Comparison of ENCODE assay signal across 8 cellular contexts in the genomic region with DNA sequence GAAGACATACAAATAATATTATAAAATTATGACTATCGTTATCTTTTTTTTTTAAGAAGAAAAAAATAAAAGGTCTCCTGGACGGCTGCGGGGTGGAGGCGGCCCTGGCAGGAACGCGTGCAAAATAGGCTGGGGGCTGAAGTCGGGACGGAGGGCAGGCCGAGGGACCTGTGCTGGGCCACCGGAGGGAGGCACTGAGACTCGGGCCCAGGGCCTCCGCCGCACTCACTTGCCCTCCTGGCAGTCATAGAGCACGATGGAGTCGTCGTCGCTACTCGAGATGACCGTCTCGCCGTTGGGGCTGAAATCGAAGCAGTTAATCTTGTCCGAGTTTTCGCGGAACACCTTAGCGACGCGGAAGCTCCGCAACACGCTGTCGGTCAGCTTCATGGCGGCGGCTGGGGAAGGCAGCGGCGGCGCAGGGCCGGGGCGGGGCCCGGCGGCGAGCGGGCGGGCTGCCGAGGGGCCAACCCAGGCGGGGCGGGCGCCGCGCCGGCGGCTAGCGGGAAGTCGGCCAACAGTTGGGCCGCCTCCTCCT. TPM values are rescaled to one million over a fixed set of nuclear protein-coding genes. Genes with fewer than 3 reads are reported as not detected.
DNase-seq lines count a peak whose midpoint lies in the region; ATAC-seq, FAIRE-seq and TF ChIP-seq lines count a peak whose summit lies in the region.

No MANE protein-coding gene starts in this region.

- H3K27me3 ChIP-seq in BJ (ENCODE audit: control insufficient read depth, insufficient read depth, low read length) (no peaks in the 10 kb centered on the region), K562 (ENCODE audit: control insufficient read depth in 2 of 2, insufficient read depth in 2 of 2, low read length in 2 of 2) (no peaks in the 10 kb centered on the region)

- peak overlapping the region; percentile 93 to 98 (median 97) for H3K4me3 Mint-ChIP-seq in immature natural killer cell

- TF ChIP-seq EP300 in K562 (IDR thresholded peaks at IDR 0.05; ENCODE audit: low read length) = no peak

- CTCF ChIA-PET in BJ (lab: Yijun Ruan, JAX) (interaction anchor here (0.6 to 1.7 kb wide), 10 partner anchors 9 to 81 kb away, joined by 3 to 6 read pairs (median 4); partner anchors contain the start of genes GLYCTK and TLR9), K562 (lab: Yijun Ruan, JAX; ENCODE audit: low intra/inter-chr PET ratio) (interaction anchor here (0.5 to 1.0 kb wide), 5 partner anchors 45 to 275 kb away, joined by 3 to 8 read pairs (median 3); no protein-coding TSS in a partner anchor)

- no TSS peak for BruUV-seq in K562 (replicated peaks; lab: Mats Ljungman, UMichigan)

- H3K9me3 ChIP-seq in K562 (replicated peaks; ENCODE audit: control insufficient read depth, insufficient read depth, low read depth, low read length) = no peaks in the 10 kb centered on the region

- 1% methylated on average over 19 of the region's 54 CpGs for WGBS in K562 (ENCODE audit: insufficient coverage, low coverage, missing lambda C conversion rate)

- in situ Hi-C loops in GM18951 (cut with MboI; ENCODE audit: low sequenced_read_pairs, unreplicated experiment) (no loop called here), K562 (cut with MboI) (no loop called here)

- H3K27ac ChIP-seq in K562 (ENCODE audit: extremely low read depth, low read depth, low read length) = peak overlapping the region; percentile 95

- peak overlapping the region; percentile 68 for H3K4me3 ChIP-seq in BJ (ENCODE audit: low read depth, low read length)
- peak overlapping the region; percentile 73 for H3K4me3 ChIP-seq in K562

- peak; percentile 15 for FAIRE-seq in K562 (lab: Jason Lieb, UNC)

- H3K9ac ChIP-seq in K562 (ENCODE audit: insufficient read depth in 1 of 2, low read depth in 2 of 2, low read length in 2 of 2) = peak overlapping the region; percentile 95

- intact Hi-C loops in K562 (cut with micrococcal nuclease) = loop anchor here (1.0 kb wide), 1 partner anchor 38 kb away; no protein-coding TSS in a partner anchor

- H4K20me1 ChIP-seq in K562 (replicated peaks; ENCODE audit: control insufficient read depth, insufficient read depth, low read length) = peaks cover 13% of the 10 kb centered on the region; the same call in 1 of the 2 replicates

- peaks cover 0 to 9% (median 5%) of the 10 kb centered on the region in 3 donors for H3K36me3 Mint-ChIP-seq in immature natural killer cell

- TF ChIP-seq RAD21 in K562 (CRISPR knock-in tag; conservative IDR thresholded peaks at IDR 0.05 in 1 of 2, IDR thresholded peaks at IDR 0.05 in 1 of 2) = no peak

- H3K4me1 ChIP-seq in K562 (replicated peaks in 1 of 2; ENCODE audit: control insufficient read depth in 2 of 2, insufficient read depth in 2 of 2, low read length in 2 of 2) = peaks cover 9 to 13% of the 10 kb centered on the region in 2 experiments; a peak in 4 of 5 replicates

- peak overlapping the region; percentile 80 for H3K4me2 ChIP-seq in K562 (ENCODE audit: insufficient read depth, low read length)

- H3K27ac Mint-ChIP-seq in immature natural killer cell = peak overlapping the region; percentile 97 to 99 (median 99)

- DNase-seq in BJ (ENCODE audit: low read depth) (no peak), RPMI8226 (peak; percentile 69), K562 (ENCODE audit: extremely low read depth in 1 of 4, low spot score in 3 of 4) (peak in 3 of 4 experiments; percentile 49 to 66 (median 65)), immature natural killer cell (no peak), NCI-H128 (lab: John Stamatoyannopoulos, UW; ENCODE audit: unreplicated experiment) (no peak)
- DNase-seq in stimulated activated CD4-positive, alpha-beta T cell treated with anti-CD3 and anti-CD28 coated beads, Interleukin-1b, Interleukin-23, amount 100 ng/mL, for 4 hours (ENCODE audit: low read depth in 2 of 2) = peak; percentile 38 to 64

- TF ChIP-seq CTCF in BJ (IDR thresholded peaks at IDR 0.05; ENCODE audit: insufficient read depth, low read depth, low read length) (peak; percentile 55), K562 (IDR thresholded peaks at IDR 0.05 in 2 of 3, conservative IDR thresholded peaks at IDR 0.05 in 1 of 3; ENCODE audit: insufficient read depth in 2 of 3, low read depth in 1 of 3, low read length in 3 of 3) (peak in 2 of 3 experiments; percentile 17 to 24; a peak in 1 of 6 replicates)

- POLR2A ChIA-PET in BJ (lab: Charles Lee) = interaction anchor here (0.6 to 2.0 kb wide), 5 partner anchors 10 to 332 kb away, joined by 3 to 19 read pairs (median 3); partner anchors contain the start of genes GLYCTK and TWF2
- POLR2A ChIA-PET in K562 (lab: Yijun Ruan, JAX) = interaction anchor here (0.6 to 3.4 kb wide), 16 partner anchors 10 to 353 kb away, joined by 3 to 29 read pairs (median 4); partner anchors contain the start of genes GLYCTK and TLR9

- TF ChIP-seq POLR2A in GM18951 (IDR thresholded peaks at IDR 0.05; ENCODE audit: extremely low read depth, insufficient read depth, insufficient read length) = peak; percentile 0
- TF ChIP-seq POLR2A in K562 (conservative IDR thresholded peaks at IDR 0.05) = no peak; the same call in none of the 2 replicates

- no peaks in the 10 kb centered on the region for H3K9me3 Mint-ChIP-seq in immature natural killer cell

- peak overlapping the region; percentile 74; the same call in 1 of the 2 replicates for H2AFZ ChIP-seq in K562 (ENCODE audit: low read depth, low read length)

- H3K79me2 ChIP-seq in K562 (ENCODE audit: control insufficient read depth, insufficient read depth, low read length) = peaks cover 68% of the 10 kb centered on the region

- H3K27me3 Mint-ChIP-seq in immature natural killer cell (ENCODE audit: low read depth in 3 of 3) = peaks cover 7 to 31% (median 18%) of the 10 kb centered on the region in 3 donors

- no peaks in the 10 kb centered on the region for H3K9me1 ChIP-seq in K562 (ENCODE audit: control insufficient read depth, insufficient read depth, low read length)

- H3K36me3 ChIP-seq in BJ (ENCODE audit: control insufficient read depth, insufficient read depth, low read length) (peaks cover 1% of the 10 kb centered on the region; the same call in 1 of the 2 replicates), K562 (ENCODE audit: control insufficient read depth, insufficient read depth, low read length) (peaks cover 30% of the 10 kb centered on the region)

- ATAC-seq in HG03108 (IDR thresholded peaks at IDR 0.05; ENCODE audit: unreplicated experiment) (peak; percentile 46), K562 (peak; percentile 79)

- H3K4me1 Mint-ChIP-seq in immature natural killer cell = peaks cover 82 to 90% of the 10 kb centered on the region in 2 donors

RNA-seq across cellular contexts. Expression of gene WDR82, which starts 0.4 kb away (rescaled TPM):
- polyA plus RNA-seq in BJ (2011; rRNA removed) = 42.3 and 62.8 TPM in 2 replicates
- polyA minus RNA-seq in BJ (2011; rRNA and poly(A)+ RNA removed) = 40.4 and 42.9 TPM in 2 replicates
- total RNA-seq in K562 (2011; cell fraction: chromatin; rRNA removed; ENCODE audit: low replicate concordance) = 32.1 and 34.4 TPM in 2 replicates
- 18.3 and 21.8 TPM in 2 replicates for total RNA-seq in K562 (2011; cell fraction: nucleolus; rRNA removed)
- 32.9 and 48.2 TPM in 2 replicates for total RNA-seq in K562 (2011; cell fraction: nucleoplasm; rRNA removed)
- total RNA-seq in K562 (2014; rRNA removed) = 22.0 and 29.6 TPM in 2 replicates
- total RNA-seq in K562 (2014; rRNA removed; fragmentation: Illumina TruSeq; extraction: Trizol) = 37.1 and 41.0 TPM in 2 replicates
- total RNA-seq in K562 (2015; rRNA removed; fragmentation: Illumina TruSeq; extraction: Trizol) = 36.1 and 39.0 TPM in 2 replicates
- total RNA-seq in K562 (2021) = 44.4 and 45.9 TPM in 2 replicates
- 38.0 and 62.9 TPM in 2 replicates for polyA plus RNA-seq in K562 (2011; rRNA removed)
- 25.3 and 36.3 TPM in 2 replicates for polyA plus RNA-seq in K562 (2011; cell fraction: cytosol; rRNA removed)
- polyA plus RNA-seq in K562 (2011; cell fraction: nucleus; rRNA removed) = 9.0 and 10.3 TPM in 2 replicates
- polyA plus RNA-seq in K562 (2012) = 26.5 and 47.8 TPM in 2 replicates
- 45.3 and 46.2 TPM in 2 replicates for polyA plus RNA-seq in K562 (2014; fragmentation: Illumina TruSeq; extraction: Trizol)
- 1 to 10 TPM; 6.4 to 8.0 TPM for polyA plus RNA-seq in K562 (2014; fragmentation: Nextera tagmentation; extraction: Ambion mirVana)
- 30.6 and 37.7 TPM in 2 replicates for polyA plus RNA-seq in K562 (2014; rRNA removed)
- 59.8 and 79.3 TPM in 2 replicates for polyA minus RNA-seq in K562 (2011; rRNA and poly(A)+ RNA removed)
- polyA minus RNA-seq in K562 (2011; cell fraction: cytosol; rRNA and poly(A)+ RNA removed) = 28.9 and 31.4 TPM in 2 replicates
- polyA minus RNA-seq in K562 (2011; cell fraction: nucleus; rRNA and poly(A)+ RNA removed) = 9.8 and 14.4 TPM in 2 replicates
- 10 to 100 TPM; 76.9 to 99.5 (median 81.5) TPM for polyA plus RNA-seq in immature natural killer cell

RNA-seq across cellular contexts. Expression of gene GLYCTK, which starts 9.6 kb away (rescaled TPM):
- polyA plus RNA-seq in BJ (2011; rRNA removed) = 4.6 and 7.8 TPM in 2 replicates
- 4.6 and 10.3 TPM in 2 replicates for polyA minus RNA-seq in BJ (2011; rRNA and poly(A)+ RNA removed)
- 13.8 and 48.9 TPM in 2 replicates for total RNA-seq in K562 (2011; cell fraction: chromatin; rRNA removed; ENCODE audit: low replicate concordance)
- 30.0 and 32.7 TPM in 2 replicates for total RNA-seq in K562 (2011; cell fraction: nucleolus; rRNA removed)
- 23.2 and 27.7 TPM in 2 replicates for total RNA-seq in K562 (2011; cell fraction: nucleoplasm; rRNA removed)
- 5.8 and 6.4 TPM in 2 replicates for total RNA-seq in K562 (2014; rRNA removed)
- total RNA-seq in K562 (2014; rRNA removed; fragmentation: Illumina TruSeq; extraction: Trizol) = 1.3 and 1.9 TPM in 2 replicates
- total RNA-seq in K562 (2015; rRNA removed; fragmentation: Illumina TruSeq; extraction: Trizol) = 3.4 and 4.1 TPM in 2 replicates
- total RNA-seq in K562 (2021) = 7.3 and 8.3 TPM in 2 replicates
- polyA plus RNA-seq in K562 (2011; rRNA removed) = 6.0 and 7.1 TPM in 2 replicates
- 6.9 and 12.4 TPM in 2 replicates for polyA plus RNA-seq in K562 (2011; cell fraction: cytosol; rRNA removed)
- 35.6 and 67.1 TPM in 2 replicates for polyA plus RNA-seq in K562 (2011; cell fraction: nucleus; rRNA removed)
- 5.1 and 6.4 TPM in 2 replicates for polyA plus RNA-seq in K562 (2012)
- 3.0 and 4.5 TPM in 2 replicates for polyA plus RNA-seq in K562 (2014; fragmentation: Illumina TruSeq; extraction: Trizol)
- under 1 TPM; 0.18 to 0.55 TPM for polyA plus RNA-seq in K562 (2014; fragmentation: Nextera tagmentation; extraction: Ambion mirVana)
- 9.1 and 9.9 TPM in 2 replicates for polyA plus RNA-seq in K562 (2014; rRNA removed)
- polyA minus RNA-seq in K562 (2011; rRNA and poly(A)+ RNA removed) = 2.5 and 3.2 TPM in 2 replicates
- polyA minus RNA-seq in K562 (2011; cell fraction: cytosol; rRNA and poly(A)+ RNA removed) = 2.7 and 3.9 TPM in 2 replicates
- 10.9 and 12.1 TPM in 2 replicates for polyA minus RNA-seq in K562 (2011; cell fraction: nucleus; rRNA and poly(A)+ RNA removed)
- 10 to 100 TPM in 2 of 3 donors, 1 to 10 TPM in 1; 8.2 to 14.5 (median 12.1) TPM for polyA plus RNA-seq in immature natural killer cell

RNA-seq across cellular contexts. Expression of gene PPM1M, which starts 32.5 kb away (rescaled TPM):
- polyA plus RNA-seq in BJ (2011; rRNA removed) = 38.5 and 52.2 TPM in 2 replicates
- polyA minus RNA-seq in BJ (2011; rRNA and poly(A)+ RNA removed) = 23.4 and 43.6 TPM in 2 replicates
- total RNA-seq in K562 (2011; cell fraction: chromatin; rRNA removed; ENCODE audit: low replicate concordance) = 11.6 and 26.7 TPM in 2 replicates
- total RNA-seq in K562 (2011; cell fraction: nucleolus; rRNA removed) = 12.4 and 21.7 TPM in 2 replicates
- total RNA-seq in K562 (2011; cell fraction: nucleoplasm; rRNA removed) = 15.0 and 16.4 TPM in 2 replicates
- 4.4 and 4.5 TPM in 2 replicates for total RNA-seq in K562 (2014; rRNA removed)
- total RNA-seq in K562 (2014; rRNA removed; fragmentation: Illumina TruSeq; extraction: Trizol) = 3.3 TPM in 2 replicates
- 2.0 and 2.8 TPM in 2 replicates for total RNA-seq in K562 (2015; rRNA removed; fragmentation: Illumina TruSeq; extraction: Trizol)
- total RNA-seq in K562 (2021) = 5.0 and 7.0 TPM in 2 replicates
- 9.2 and 9.9 TPM in 2 replicates for polyA plus RNA-seq in K562 (2011; rRNA removed)
- 9.0 and 11.2 TPM in 2 replicates for polyA plus RNA-seq in K562 (2011; cell fraction: cytosol; rRNA removed)
- 37.5 and 44.1 TPM in 2 replicates for polyA plus RNA-seq in K562 (2011; cell fraction: nucleus; rRNA removed)
- polyA plus RNA-seq in K562 (2012) = 5.9 and 21.1 TPM in 2 replicates
- polyA plus RNA-seq in K562 (2014; fragmentation: Illumina TruSeq; extraction: Trizol) = 6.5 and 6.6 TPM in 2 replicates
- 1 to 10 TPM; 1.4 to 1.5 TPM for polyA plus RNA-seq in K562 (2014; fragmentation: Nextera tagmentation; extraction: Ambion mirVana)
- polyA plus RNA-seq in K562 (2014; rRNA removed) = 4.6 and 6.9 TPM in 2 replicates
- polyA minus RNA-seq in K562 (2011; rRNA and poly(A)+ RNA removed) = 4.8 and 5.7 TPM in 2 replicates
- 2.2 and 2.7 TPM in 2 replicates for polyA minus RNA-seq in K562 (2011; cell fraction: cytosol; rRNA and poly(A)+ RNA removed)
- 6.2 and 7.9 TPM in 2 replicates for polyA minus RNA-seq in K562 (2011; cell fraction: nucleus; rRNA and poly(A)+ RNA removed)
- 10 to 100 TPM; 57.1 to 83.6 (median 66.8) TPM for polyA plus RNA-seq in immature natural killer cell

RNA-seq across cellular contexts. Expression of gene DNAH1, which starts 38.1 kb away (rescaled TPM):
- 2.7 and 4.8 TPM in 2 replicates for polyA plus RNA-seq in BJ (2011; rRNA removed)
- 5.8 and 6.6 TPM in 2 replicates for polyA minus RNA-seq in BJ (2011; rRNA and poly(A)+ RNA removed)
- total RNA-seq in K562 (2011; cell fraction: chromatin; rRNA removed; ENCODE audit: low replicate concordance) = 10.1 and 27.0 TPM in 2 replicates
- 5.8 and 8.3 TPM in 2 replicates for total RNA-seq in K562 (2011; cell fraction: nucleolus; rRNA removed)
- 4.7 and 7.0 TPM in 2 replicates for total RNA-seq in K562 (2011; cell fraction: nucleoplasm; rRNA removed)
- total RNA-seq in K562 (2014; rRNA removed) = 0.41 and 0.57 TPM in 2 replicates
- 0.18 and 0.22 TPM in 2 replicates for total RNA-seq in K562 (2014; rRNA removed; fragmentation: Illumina TruSeq; extraction: Trizol)
- total RNA-seq in K562 (2015; rRNA removed; fragmentation: Illumina TruSeq; extraction: Trizol) = 0.51 and 0.57 TPM in 2 replicates
- 0.84 and 1.2 TPM in 2 replicates for total RNA-seq in K562 (2021)
- 0.57 and 0.97 TPM in 2 replicates for polyA plus RNA-seq in K562 (2011; rRNA removed)
- 0.21 and 0.55 TPM in 2 replicates for polyA plus RNA-seq in K562 (2011; cell fraction: cytosol; rRNA removed)
- 5.4 and 8.1 TPM in 2 replicates for polyA plus RNA-seq in K562 (2011; cell fraction: nucleus; rRNA removed)
- 0.47 and 4.0 TPM in 2 replicates for polyA plus RNA-seq in K562 (2012)
- polyA plus RNA-seq in K562 (2014; fragmentation: Illumina TruSeq; extraction: Trizol) = 0.42 and 0.68 TPM in 2 replicates
- polyA plus RNA-seq in K562 (2014; fragmentation: Nextera tagmentation; extraction: Ambion mirVana) = under 1 TPM; 0.04 TPM
- 0.40 and 0.50 TPM in 2 replicates for polyA plus RNA-seq in K562 (2014; rRNA removed)
- polyA minus RNA-seq in K562 (2011; rRNA and poly(A)+ RNA removed) = 0.98 and 1.8 TPM in 2 replicates
- 0.46 and 0.48 TPM in 2 replicates for polyA minus RNA-seq in K562 (2011; cell fraction: cytosol; rRNA and poly(A)+ RNA removed)
- polyA minus RNA-seq in K562 (2011; cell fraction: nucleus; rRNA and poly(A)+ RNA removed) = 2.2 and 5.3 TPM in 2 replicates
- 1 to 10 TPM in 1 of 3 donors, under 1 TPM in 2; 0.31 to 1.8 (median 0.73) TPM for polyA plus RNA-seq in immature natural killer cell

RNA-seq across cellular contexts. Expression of gene TWF2, which starts 39.1 kb away (rescaled TPM):
- 109 and 205 TPM in 2 replicates for polyA plus RNA-seq in BJ (2011; rRNA removed)
- polyA minus RNA-seq in BJ (2011; rRNA and poly(A)+ RNA removed) = 61.2 and 85.8 TPM in 2 replicates
- total RNA-seq in K562 (2011; cell fraction: chromatin; rRNA removed; ENCODE audit: low replicate concordance) = 4.4 and 12.4 TPM in 2 replicates
- total RNA-seq in K562 (2011; cell fraction: nucleolus; rRNA removed) = 15.1 and 18.7 TPM in 2 replicates
- 6.9 and 10.0 TPM in 2 replicates for total RNA-seq in K562 (2011; cell fraction: nucleoplasm; rRNA removed)
- 49.1 and 56.9 TPM in 2 replicates for total RNA-seq in K562 (2014; rRNA removed)
- 9.6 and 11.4 TPM in 2 replicates for total RNA-seq in K562 (2014; rRNA removed; fragmentation: Illumina TruSeq; extraction: Trizol)
- total RNA-seq in K562 (2015; rRNA removed; fragmentation: Illumina TruSeq; extraction: Trizol) = 26.8 and 27.0 TPM in 2 replicates
- total RNA-seq in K562 (2021) = 49.1 and 53.6 TPM in 2 replicates
- 35.7 and 47.1 TPM in 2 replicates for polyA plus RNA-seq in K562 (2011; rRNA removed)
- 68.9 and 112 TPM in 2 replicates for polyA plus RNA-seq in K562 (2011; cell fraction: cytosol; rRNA removed)
- 30.0 and 32.4 TPM in 2 replicates for polyA plus RNA-seq in K562 (2011; cell fraction: nucleus; rRNA removed)
- 38.0 and 90.9 TPM in 2 replicates for polyA plus RNA-seq in K562 (2012)
- polyA plus RNA-seq in K562 (2014; fragmentation: Illumina TruSeq; extraction: Trizol) = 29.7 and 43.9 TPM in 2 replicates
- 1 to 10 TPM in 1 of 2 experiments, under 1 TPM in 1; 0.11 to 1.7 TPM for polyA plus RNA-seq in K562 (2014; fragmentation: Nextera tagmentation; extraction: Ambion mirVana)
- polyA plus RNA-seq in K562 (2014; rRNA removed) = 59.4 and 61.9 TPM in 2 replicates
- polyA minus RNA-seq in K562 (2011; rRNA and poly(A)+ RNA removed) = 21.1 and 22.8 TPM in 2 replicates
- 37.2 and 37.3 TPM in 2 replicates for polyA minus RNA-seq in K562 (2011; cell fraction: cytosol; rRNA and poly(A)+ RNA removed)
- polyA minus RNA-seq in K562 (2011; cell fraction: nucleus; rRNA and poly(A)+ RNA removed) = 6.6 and 9.1 TPM in 2 replicates
- polyA plus RNA-seq in immature natural killer cell = 100 to 1,000 TPM in 2 of 3 donors, 10 to 100 TPM in 1; 96.4 to 159 (median 143) TPM

Comparison
In these comparisons a context has a peak if more than half of its experiments do, and no peak if none do; other contexts are left out.
1. DNase-seq: peak in RPMI8226 (single experiment), K562 (3 of 4) and stimulated activated CD4-positive, alpha-beta T cell treated with anti-CD3 and anti-CD28 coated beads, Interleukin-1b, Interleukin-23, amount 100 ng/mL, for 4 hours (2 of 2); none in BJ (single experiment), immature natural killer cell (0 of 3) and NCI-H128 (single experiment).